Comparison of ENCODE assay signal across 8 cellular contexts in genomic region chr21:28992526-28993292, GRCh38. TPM values are rescaled to one million over a fixed set of nuclear protein-coding genes. Genes with fewer than 3 reads are reported as not detected.
DNase-seq lines count a peak whose midpoint lies in the region; ATAC-seq and TF ChIP-seq lines count a peak whose summit lies in the region.

Gene LTN1 (minus strand): TSS chr21:28992877. CDS start chr21:28992805, 72 bp downstream.

- DNase-seq in GM04504 (ENCODE audit: low read depth) (peak; percentile 99), NCI-H1048 (lab: John Stamatoyannopoulos, UW) (peak; percentile 97), SK-N-SH (peak; percentile 96), glomerular endothelial cell (ENCODE audit: extremely low read depth, low read depth, low spot score) (peak; percentile 94), occipital lobe (lab: John Stamatoyannopoulos, UW) (peak; percentile 98)
- DNase-seq in activated naive CD4-positive, alpha-beta T cell treated with anti-CD3 and anti-CD28 coated beads, Interleukin-2, amount 50 U/mL, for 16 hours = peak; percentile 98

- peaks cover 49% of the 10 kb centered on the region for H3K79me2 ChIP-seq in SK-N-SH (ENCODE audit: insufficient read depth)

- no peaks in the 10 kb centered on the region for H3K9me3 ChIP-seq in SK-N-SH

- peaks cover 0 to 20% of the 10 kb centered on the region in 2 experiments; a peak in 2 of 4 replicates for H3K4me1 ChIP-seq in SK-N-SH (ENCODE audit: control insufficient read depth in 1 of 2, insufficient read depth in 2 of 2, low read depth in 1 of 2, low read length in 1 of 2)

- H2AFZ ChIP-seq in SK-N-SH (ENCODE audit: low read depth) = peak within 1 kb of the TSS; percentile 79

- ATAC-seq in HG02571 (IDR thresholded peaks at IDR 0.05; ENCODE audit: unreplicated experiment) = peak; percentile 98

- no peak for TF ChIP-seq CTCF in SK-N-SH (IDR thresholded peaks at IDR 0.05)

- TF ChIP-seq RAD21 in SK-N-SH (IDR thresholded peaks at IDR 0.05; ENCODE audit: low read length) = no peak

- under 1% methylated on average over 35 of the region's 43 CpGs for WGBS in SK-N-SH (ENCODE audit: low lambda C conversion rate)

- CTCF ChIA-PET in SK-N-SH (lab: Yijun Ruan, JAX) = no interaction called here

- POLR2A ChIA-PET in SK-N-SH (lab: Yijun Ruan, JAX) = interaction anchor here (0.6 to 2.5 kb wide), 5 partner anchors 10 to 32 kb away, joined by 3 to 27 read pairs (median 3); partner anchors contain the start of gene USP16

- no peaks in the 10 kb centered on the region for H3K36me3 ChIP-seq in SK-N-SH (replicated peaks in 1 of 2; ENCODE audit: control insufficient read depth in 1 of 2, insufficient read depth in 2 of 2, low read length in 1 of 2)

- peak within 1 kb of the TSS; percentile 91 for H3K4me2 ChIP-seq in SK-N-SH

- no peaks in the 10 kb centered on the region for H3K9me2 ChIP-seq in SK-N-SH

- peak within 1 kb of the TSS; percentile 82 to 83 for H3K27ac ChIP-seq in SK-N-SH (ENCODE audit: low read depth in 2 of 2, low read length in 1 of 2)
- H3K27ac ChIP-seq in temporal lobe (ENCODE audit: low read depth, low read length) = peak within 1 kb of the TSS; percentile 66

- TF ChIP-seq EP300 in SK-N-SH (IDR thresholded peaks at IDR 0.05; ENCODE audit: borderline replicate concordance in 1 of 2, low read depth in 1 of 2, low read length in 1 of 2) = no peak

- peaks cover 7% of the 10 kb centered on the region for H3F3A ChIP-seq in SK-N-SH (replicated peaks; ENCODE audit: insufficient read depth)

- no peaks in the 10 kb centered on the region for H3K27me3 ChIP-seq in SK-N-SH (ENCODE audit: insufficient read depth)

- peak within 1 kb of the TSS; percentile 89 to 91 for H3K4me3 ChIP-seq in SK-N-SH (ENCODE audit: low read depth in 2 of 2, low read length in 1 of 2)

- peak within 1 kb of the TSS; percentile 74 for H3K9ac ChIP-seq in SK-N-SH

- H4K20me1 ChIP-seq in SK-N-SH (ENCODE audit: insufficient read depth) = no peaks in the 10 kb centered on the region

TF ChIP-seq in SK-N-SH, 30 proteins besides CTCF, POLR2A, EP300 and RAD21:
- TF ChIP-seq RXRA (IDR thresholded peaks at IDR 0.05; ENCODE audit: borderline replicate concordance, low read depth) (no peak), CHD2 (IDR thresholded peaks at IDR 0.05; ENCODE audit: low read length, partially characterized antibody) (peak; percentile 89), GABPA (IDR thresholded peaks at IDR 0.05; ENCODE audit: low read depth) (peak; percentile 100), JUND (IDR thresholded peaks at IDR 0.05) (0 out of 2 replicates have a peak, but pooled peaks have one; percentile 3), MEF2A (IDR thresholded peaks at IDR 0.05; ENCODE audit: borderline replicate concordance, low read depth) (no peak), PBX3 (IDR thresholded peaks at IDR 0.05) (peak; percentile 99), MXI1 (IDR thresholded peaks at IDR 0.05; ENCODE audit: low read depth, low read length) (peak; percentile 86), TAF1 (IDR thresholded peaks at IDR 0.05; ENCODE audit: borderline replicate concordance, low read depth, low read length) (peak; percentile 47), MAX (IDR thresholded peaks at IDR 0.05; ENCODE audit: low read depth) (peak; percentile 75), FOSL2 (IDR thresholded peaks at IDR 0.05; ENCODE audit: borderline replicate concordance, low read depth) (peak; percentile 25; the same call in 1 of the 2 replicates), FOXJ3 (CRISPR knock-in tag; IDR thresholded peaks at IDR 0.05) (no peak), ELF1 (IDR thresholded peaks at IDR 0.05) (peak; percentile 96), SIN3A (IDR thresholded peaks at IDR 0.05; ENCODE audit: borderline replicate concordance, low read depth, low read length) (peak; percentile 62; the same call in 1 of the 2 replicates), RFX5 (IDR thresholded peaks at IDR 0.05; ENCODE audit: low read length) (peak; percentile 79; the same call in 1 of the 2 replicates), IRF3 (IDR thresholded peaks at IDR 0.05; ENCODE audit: low read depth, low read length) (peak; percentile 72), SMC3 (IDR thresholded peaks at IDR 0.05; ENCODE audit: low read depth, low read length) (no peak), USF1 (IDR thresholded peaks at IDR 0.05; ENCODE audit: borderline replicate concordance, low read depth) (peak; percentile 42; the same call in 1 of the 2 replicates), TCF12 (IDR thresholded peaks at IDR 0.05) (no peak), USF2 (IDR thresholded peaks at IDR 0.05; ENCODE audit: borderline replicate concordance, low read depth, low read length) (no peak), POLR2AphosphoS5 (IDR thresholded peaks at IDR 0.05; ENCODE audit: low read depth, low read length) (peak; percentile 93)

RNA-seq across cellular contexts. Expression of gene LTN1, which starts in this region (rescaled TPM):
- polyA plus RNA-seq in SK-N-SH (2012; rRNA removed) = 3.2 and 4.8 TPM in 2 replicates
- 5.3 and 5.8 TPM in 2 replicates for polyA plus RNA-seq in SK-N-SH (2012; cell fraction: cytosol; rRNA removed)
- polyA plus RNA-seq in SK-N-SH (2012; cell fraction: nucleus; rRNA removed) = 4.7 and 10.1 TPM in 2 replicates
- 18.5 and 18.6 TPM in 2 replicates for total RNA-seq in glomerular endothelial cell
- 51.3 TPM for total RNA-seq in occipital lobe
- 40.8 TPM for total RNA-seq in temporal lobe

Comparison
In these comparisons a context has a peak if more than half of its experiments do, and no peak if none do; other contexts are left out.
1. Peak in every context shown above with its lines: DNase-seq, ATAC-seq, H3K4me3 ChIP-seq and H3K27ac ChIP-seq.